Comparison of ENCODE assay signal across 17 cellular contexts in genomic region chr7:27252935-27253333, GRCh38.
"Had no signal": no experiment of that assay in that cellular context is flagged by ENCODE, and none has a peak within 500 bp of the region (broad histone marks: within the 10 kb centered on the region; RNA-seq: fewer than 3 reads in every experiment).

No MANE protein-coding gene starts in this region.

- DNase-seq: activated CD4-positive, alpha-beta memory T cell treated with anti-CD3 and anti-CD28 coated beads, Interleukin-2, amount 10 ng/mL, durations not matched to agents 7 days and 5 days; activated CD4-positive, alpha-beta T cell treated with anti-CD3 and anti-CD28 coated beads for 1 hour; activated CD4-positive, alpha-beta T cell treated with anti-CD3 and anti-CD28 coated beads, Interleukin-2, amount 10 ng/mL, durations not matched to agents 7 days and 5 days; activated naive CD4-positive, alpha-beta T cell treated with Interleukin-2 at 50 U/mL for 16 hours; activated T-cell treated with anti-CD3 and anti-CD28 coated beads for 4 hours; activated T-cell treated with anti-CD3 and anti-CD28 coated beads, Interleukin-2, amount 50 U/mL, for 72 hours; dorsolateral prefrontal cortex; effector memory CD4-positive, alpha-beta T cell; erythroblast; gastrocnemius medialis; kidney; left colon; naive thymus-derived CD8-positive, alpha-beta T cell; right cardiac atrium; spleen; stimulated activated naive CD4-positive, alpha-beta T cell treated with Interleukin-2 at 50 U/mL for 16 hours; T-helper 2 cell had no signal

- ATAC-seq: activated T-cell treated with anti-CD3 and anti-CD28 coated beads, Interleukin-2, amount 50 U/mL, for 72 hours; gastrocnemius medialis; naive thymus-derived CD8-positive, alpha-beta T cell; right cardiac atrium had no signal
